26 cellular contexts compared by ENCODE assay signal in genomic region chr2:227036527-227036926, GRCh38.
"Had no signal": no experiment of that assay in that cellular context is flagged by ENCODE, and none has a peak within 500 bp of the region (broad histone marks: within the 10 kb centered on the region; RNA-seq: fewer than 3 reads in every experiment).

No MANE protein-coding gene starts in this region.

- H3K9me2 ChIP-seq: SK-N-SH had no signal

- H3K4me3 ChIP-seq: ascending aorta, cardiac muscle cell, colonic mucosa, MG63, SJSA1 had no signal

- H3K27me3 ChIP-seq: ascending aorta, cardiac muscle cell, colonic mucosa, MG63 had no signal

- H3K36me3 ChIP-seq: ascending aorta, cardiac muscle cell, colonic mucosa, MG63, SJSA1 had no signal

- H3K4me1 ChIP-seq: ascending aorta, colonic mucosa, SJSA1 had no signal

- H3K9ac ChIP-seq: SK-N-SH had no signal

- H3K27ac ChIP-seq: ascending aorta, cardiac muscle cell, colonic mucosa, SJSA1 had no signal

- DNase-seq: activated CD4-positive, alpha-beta T cell treated with anti-CD3 and anti-CD28 coated beads for 36 hours; activated CD4-positive, alpha-beta T cell treated with anti-CD3 and anti-CD28 coated beads, Interleukin-2, amount 10 ng/mL, durations not matched to agents 7 days and 5 days; activated CD4-positive, alpha-beta T cell treated with anti-CD3 and anti-CD28 coated beads, Interleukin-2, amount 50 U/mL, for 48 hours; activated CD8-positive, alpha-beta T cell treated with anti-CD3 and anti-CD28 coated beads, Interleukin-2, amount 10 ng/mL, durations not matched to agents 7 days and 5 days; activated gamma-delta T cell; activated naive CD4-positive, alpha-beta T cell treated with Interleukin-2 at 50 U/mL for 16 hours; activated naive CD8-positive, alpha-beta T cell treated with anti-CD3 and anti-CD28 coated beads, Interleukin-2, amount 10 ng/mL, durations not matched to agents 7 days and 5 days; activated T-cell treated with anti-CD3 and anti-CD28 coated beads, Interleukin-2, amount 50 U/mL, for 24 hours; amygdala; colonic mucosa; Karpas-422; KBM-7; MG63; MV-4-11; NCI-H1092; NCI-H1436 treated with DMSO at 0.1 percent for 48 hours; NCI-H1694 treated with DMSO at 0.1 percent for 48 hours; NCI-H2029; NCI-H2171 treated with DMSO at 0.1 percent for 48 hours; NCI-H345; NCI-H774; SHP77 treated with DMSO at 0.1 percent for 48 hours; SK-N-SH had no signal

- H3K9me3 ChIP-seq: ascending aorta, colonic mucosa, MG63, SJSA1, SK-N-SH had no signal

- H3K4me2 ChIP-seq: SK-N-SH had no signal
